ENCODE assay signal across 13 cellular contexts in the genomic region with DNA sequence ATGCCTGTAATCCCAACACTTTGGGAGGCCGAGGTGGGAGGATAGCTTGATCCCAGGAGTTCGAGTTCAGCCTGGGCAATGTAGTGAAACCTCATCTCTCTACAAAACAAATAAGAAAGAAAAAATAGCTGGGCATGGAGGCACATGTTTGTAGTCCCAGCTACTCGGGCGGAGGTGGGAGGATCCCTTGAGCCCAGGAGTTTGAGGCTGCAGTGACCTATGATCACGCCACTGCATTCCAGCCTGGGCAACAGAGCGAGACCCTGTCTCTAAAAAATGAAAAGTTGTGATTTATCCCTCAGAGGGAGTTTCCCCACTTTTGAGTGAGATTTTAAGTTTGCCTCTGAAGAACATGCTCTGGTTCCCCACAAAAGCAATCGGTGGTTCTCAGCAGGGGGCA. TPM values are rescaled to one million over a fixed set of nuclear protein-coding genes. Genes with fewer than 3 reads are reported as not detected.
DNase-seq lines count a peak whose midpoint lies in the region; ATAC-seq and FAIRE-seq lines count a peak whose summit lies in the region.
"Had no signal": no experiment of that assay in that cellular context is flagged by ENCODE, and none has a peak within 500 bp of the region (broad histone marks: within the 10 kb centered on the region; RNA-seq: fewer than 3 reads in every experiment).

No MANE protein-coding gene starts in this region.

- H3K4me3 ChIP-seq in small intestine (ENCODE audit: low read depth in 1 of 2, low read length in 2 of 2) = no peak overlapping the region

- H3K9me3 ChIP-seq in small intestine (ENCODE audit: control insufficient read depth, low read depth) = no peaks in the 10 kb centered on the region

- H3K27me3 ChIP-seq in layer of hippocampus (ENCODE audit: control insufficient read depth, insufficient read depth, low read length) = no peaks in the 10 kb centered on the region
- peaks cover 0 to 3% of the 10 kb centered on the region in 2 donors for H3K27me3 ChIP-seq in small intestine (ENCODE audit: control insufficient read depth in 2 of 2, insufficient read depth in 2 of 2, low read length in 2 of 2)

- ATAC-seq in HG03159 (IDR thresholded peaks at IDR 0.05; ENCODE audit: unreplicated experiment) (no peak), GM21576 (IDR thresholded peaks at IDR 0.05; ENCODE audit: unreplicated experiment) (no peak)

- peak; percentile 48 for FAIRE-seq in HTR-8/SVneo (lab: Jason Lieb, UNC)
- no peak for FAIRE-seq in small intestine (lab: Jason Lieb, UNC)

- peak overlapping the region; percentile 77 for H3K27ac ChIP-seq in angular gyrus (ENCODE audit: low read depth, low read length)
- H3K27ac ChIP-seq in layer of hippocampus (ENCODE audit: low read depth, low read length) = peak overlapping the region; percentile 86
- H3K27ac ChIP-seq in small intestine (ENCODE audit: low read depth in 1 of 2, low read length in 1 of 2) = no peak overlapping the region

- no peaks in the 10 kb centered on the region for H3K4me1 ChIP-seq in small intestine (ENCODE audit: control insufficient read depth in 2 of 2, insufficient read depth in 1 of 2, low read depth in 1 of 2, low read length in 1 of 2)

- WGBS in small intestine, 3 donors = 74 to 83% (median 76%) methylated on average over 7 of the region's 7 CpGs

- no peaks in the 10 kb centered on the region for H3K36me3 ChIP-seq in small intestine (ENCODE audit: control insufficient read depth in 2 of 2, insufficient read depth in 2 of 2, low read length in 2 of 2)

- DNase-seq in HTR-8/SVneo (ENCODE audit: insufficient read length, low spot score) = no peak
- DNase-seq in retina = peak; percentile 29
- DNase-seq in small intestine = no peak
- DNase-seq in Kasumi-1 (lab: John Stamatoyannopoulos, UW) = no peak
- DNase-seq: CD4-positive, CD25-positive, alpha-beta regulatory T cell; MM.1S; NCI-H187; NCI-H446 treated with DMSO at 0.1 percent for 48 hours; NCI-H774 had no signal

RNA-seq across cellular contexts. Expression of gene BMP7, which starts 17.4 kb away (rescaled TPM):
- polyA plus RNA-seq in small intestine = under 1 TPM in 1 of 3 donors, not detected in 2; 0.92 TPM
- polyA plus RNA-seq: CD4-positive, CD25-positive, alpha-beta regulatory T cell had no signal

RNA-seq across cellular contexts. Expression of gene SPO11, which starts 45.7 kb away (rescaled TPM):
- not detected for polyA plus RNA-seq in small intestine
- polyA plus RNA-seq: CD4-positive, CD25-positive, alpha-beta regulatory T cell had no signal

Comparison
In these comparisons a context has a peak if more than half of its experiments do, and no peak if none do; other contexts are left out.
1. H3K27ac ChIP-seq: peak in angular gyrus (single experiment) and layer of hippocampus (single experiment); none in small intestine (0 of 2).